In genomic region chr11:47337229-47337924, GRCh38 we compare ENCODE assay signal across 16 cellular contexts. TPM values are rescaled to one million over a fixed set of nuclear protein-coding genes. Genes with fewer than 3 reads are reported as not detected.
"Had no signal": no experiment of that assay in that cellular context is flagged by ENCODE, and none has a peak within 500 bp of the region (broad histone marks: within the 10 kb centered on the region; RNA-seq: fewer than 3 reads in every experiment).

No MANE protein-coding gene starts in this region.

- H3K4me2 ChIP-seq: smooth muscle cell had no signal

- H3K9me3 ChIP-seq: body of pancreas, ovary, tibial artery, vagina had no signal

- DNase-seq: activated CD4-positive, alpha-beta T cell treated with anti-CD3 and anti-CD28 coated beads, Interleukin-2, amount 10 ng/mL, durations not matched to agents 7 days and 5 days; activated CD4-positive, CD25-positive, alpha-beta regulatory T cell; activated CD8-positive, alpha-beta memory T cell treated with anti-CD3 and anti-CD28 coated beads for 24 hours; activated naive CD4-positive, alpha-beta T cell treated with anti-CD3 and anti-CD28 coated beads, Interleukin-2, amount 10 ng/mL, durations not matched to agents 7 days and 5 days; body of pancreas; effector memory CD8-positive, alpha-beta T cell; mesenchymal stem cell; ovary; tibial artery had no signal

- ATAC-seq: activated T-helper 17 cell treated with anti-CD3 and anti-CD28 coated beads, Interleukin-2, amount 50 U/mL, for 72 hours; body of pancreas; effector memory CD8-positive, alpha-beta T cell; left lobe of liver had no signal

- H3K36me3 ChIP-seq: ovary, tibial artery, vagina had no signal

- H3K4me1 ChIP-seq: body of pancreas, tibial artery, vagina had no signal

- H3K27me3 ChIP-seq: body of pancreas, ovary, tibial artery, vagina had no signal

- H3K27ac ChIP-seq: body of pancreas, epithelial cell of prostate, ovary, tibial artery, vagina had no signal

- H3K4me3 ChIP-seq: body of pancreas, ovary, smooth muscle cell, tibial artery, vagina had no signal

RNA-seq across cellular contexts. Expression of gene MYBPC3, which starts 15.1 kb away (rescaled TPM):
- total RNA-seq: activated CD4-positive, alpha-beta T cell treated with anti-CD3 and anti-CD28 coated beads, Interleukin-2, amount 10 ng/mL, durations not matched to agents 7 days and 5 days; activated T-helper 17 cell treated with anti-CD3 and anti-CD28 coated beads, Interleukin-2, amount 50 U/mL, for 72 hours; body of pancreas; renal cortical epithelial cell; smooth muscle cell; T-helper 2 cell treated with Interferon-gamma antibody and Interleukin-4, amounts not matched to agents 100 ng/mL and 5 ng/mL, for 36 hours; vagina had no signal

RNA-seq across cellular contexts. Expression of gene SPI1, which starts 41.0 kb away (rescaled TPM):
- total RNA-seq: activated CD4-positive, alpha-beta T cell treated with anti-CD3 and anti-CD28 coated beads, Interleukin-2, amount 10 ng/mL, durations not matched to agents 7 days and 5 days; renal cortical epithelial cell; smooth muscle cell; T-helper 2 cell treated with Interferon-gamma antibody and Interleukin-4, amounts not matched to agents 100 ng/mL and 5 ng/mL, for 36 hours had no signal
- polyA plus RNA-seq: smooth muscle cell had no signal
